Comparison of ENCODE assay signal across 8 cellular contexts in genomic region chr13:48233886-48234488, GRCh38. TPM values are rescaled to one million over a fixed set of nuclear protein-coding genes. Genes with fewer than 3 reads are reported as not detected.
DNase-seq lines count a peak whose midpoint lies in the region; TF ChIP-seq lines count a peak whose summit lies in the region.

No MANE protein-coding gene starts in this region.

- intact Hi-C loops in vagina (cut with DNase I), result loop anchor here (5.0 kb wide), 1 partner anchor 107 kb away; no protein-coding TSS in a partner anchor
- intact Hi-C loops in posterior vena cava (cut with DNase I), result loop anchor here in 1 of 2 donors (5.0 to 10.0 kb wide), 2 partner anchors 71 to 107 kb away; partner anchors contain the start of gene RB1

- peak overlapping the region; percentile 21; the same call in 1 of the 2 replicates for H2AFZ ChIP-seq in MM.1S (ENCODE audit: low read length)

- H3K9ac ChIP-seq in MM.1S (ENCODE audit: low read length) (peak overlapping the region; percentile 79), mesendoderm (ENCODE audit: low read length) (peak overlapping the region; percentile 97)

- peak overlapping the region; percentile 29 for H3K18ac ChIP-seq in mesendoderm (ENCODE audit: low read length)

- H2AK5ac ChIP-seq in mesendoderm (ENCODE audit: low read length), result no peak overlapping the region

- H2BK5ac ChIP-seq in mesendoderm (ENCODE audit: low read length), result peak overlapping the region; percentile 26

- no CpG with 5 or more reads among the region's 12 CpGs for WGBS in mesendoderm (ENCODE audit: extremely low coverage, insufficient coverage, low lambda C conversion rate)

- H3K23ac ChIP-seq in mesendoderm (ENCODE audit: low read length), result peak overlapping the region; percentile 97

- H4K5ac ChIP-seq in mesendoderm (ENCODE audit: low read length), result no peak overlapping the region

- peaks cover 5% of the 10 kb centered on the region; the same call in 1 of the 2 replicates for H3K79me2 ChIP-seq in MM.1S (ENCODE audit: low read length)
- H3K79me2 ChIP-seq in mesendoderm (ENCODE audit: control insufficient read depth, insufficient read depth, low read length), result peaks cover 17% of the 10 kb centered on the region

- H3K4ac ChIP-seq in mesendoderm (ENCODE audit: low read depth, low read length), result no peak overlapping the region

- H2BK120ac ChIP-seq in mesendoderm (ENCODE audit: low read depth, low read length), result no peak overlapping the region

- no peak for TF ChIP-seq POLR2A in vagina (IDR thresholded peaks at IDR 0.05)

- H3F3A ChIP-seq in MM.1S (ENCODE audit: insufficient read depth, low read length), result no peaks in the 10 kb centered on the region

- H3K27me3 ChIP-seq in MM.1S (replicated peaks; ENCODE audit: insufficient read depth, low read length) (no peaks in the 10 kb centered on the region), mesendoderm (ENCODE audit: insufficient read depth, low read length, poor library complexity) (no peaks in the 10 kb centered on the region), vagina (no peaks in the 10 kb centered on the region)

- peak overlapping the region; percentile 92 for H3K56ac ChIP-seq in mesendoderm (ENCODE audit: low read length)

- H3K4me1 ChIP-seq in MM.1S (ENCODE audit: low read length) (no peaks in the 10 kb centered on the region), mesendoderm (ENCODE audit: control insufficient read depth, low read depth, low read length) (peaks cover 3% of the 10 kb centered on the region), vagina (peaks cover 64% of the 10 kb centered on the region)

- peak overlapping the region; percentile 53; the same call in 1 of the 2 replicates for H3K27ac ChIP-seq in MM.1S (ENCODE audit: low read length)
- H3K27ac ChIP-seq in coronary artery, result peak overlapping the region; percentile 99 to 100
- peak overlapping the region; percentile 89 for H3K27ac ChIP-seq in mesendoderm (ENCODE audit: low read depth, low read length)
- H3K27ac ChIP-seq in vagina, result peak overlapping the region; percentile 99

- TF ChIP-seq CTCF in GM12875 (IDR thresholded peaks at IDR 0.05; ENCODE audit: borderline replicate concordance, insufficient read depth, low read depth, low read length), result no peak
- no peak for TF ChIP-seq CTCF in MM.1S (IDR thresholded peaks at IDR 0.05; ENCODE audit: low read length)
- TF ChIP-seq CTCF in coronary artery (IDR thresholded peaks at IDR 0.05), result no peak
- TF ChIP-seq CTCF in vagina (IDR thresholded peaks at IDR 0.05), result no peak

- no peaks in the 10 kb centered on the region for H3K9me2 ChIP-seq in MM.1S (replicated peaks; ENCODE audit: insufficient read depth, low read length)

- H3K36me3 ChIP-seq in MM.1S (replicated peaks; ENCODE audit: insufficient read depth, low read length) (no peaks in the 10 kb centered on the region), mesendoderm (ENCODE audit: control insufficient read depth, insufficient read depth, low read length) (no peaks in the 10 kb centered on the region), vagina (no peaks in the 10 kb centered on the region)

- DNase-seq in MM.1S (no peak), coronary artery (ENCODE audit: low spot score) (no peak), mesendoderm (peak; percentile 44), vagina (ENCODE audit: extremely low spot score in 2 of 2) (no peak), iPS-NIHi11 (ENCODE audit: low spot score) (no peak), posterior vena cava (ENCODE audit: low spot score) (no peak), SKM-1 (lab: John Stamatoyannopoulos, UW; ENCODE audit: unreplicated experiment) (no peak)

- no peak overlapping the region for H4K8ac ChIP-seq in mesendoderm (ENCODE audit: low read depth, low read length)

- H3K79me1 ChIP-seq in mesendoderm (ENCODE audit: low read length), result no peaks in the 10 kb centered on the region

- no peaks in the 10 kb centered on the region for H4K20me1 ChIP-seq in MM.1S (ENCODE audit: insufficient read depth, low read length)

- H3K4me3 ChIP-seq in GM12875 (ENCODE audit: low read depth, low read length) (peak overlapping the region; percentile 82), MM.1S (ENCODE audit: low read length) (peak overlapping the region; percentile 80), coronary artery (peak overlapping the region; percentile 91), mesendoderm (ENCODE audit: low read length) (peak overlapping the region; percentile 73), vagina (peak overlapping the region; percentile 76 to 98)

- H2BK15ac ChIP-seq in mesendoderm (replicated peaks; ENCODE audit: low read depth), result no peak overlapping the region

- H3K4me2 ChIP-seq in MM.1S (ENCODE audit: low read depth, low read length) (peak overlapping the region; percentile 30; the same call in 1 of the 2 replicates), mesendoderm (ENCODE audit: low read length) (peak overlapping the region; percentile 34)

- H3K9me3 ChIP-seq in MM.1S (replicated peaks; ENCODE audit: insufficient read depth, low read length), result no peaks in the 10 kb centered on the region
- no peaks in the 10 kb centered on the region for H3K9me3 ChIP-seq in vagina

RNA-seq across cellular contexts. Expression of gene ITM2B, which starts 1.0 kb away (rescaled TPM):
- 194 TPM for polyA plus RNA-seq in mesendoderm (2013, experiment 1 of 2)
- 196 TPM for polyA plus RNA-seq in mesendoderm (2013, experiment 2 of 2)
- total RNA-seq in vagina (475 TPM), posterior vena cava (100 to 1,000 TPM; 425 to 605 TPM)
